22 cellular contexts compared by ENCODE assay signal in the genomic region with DNA sequence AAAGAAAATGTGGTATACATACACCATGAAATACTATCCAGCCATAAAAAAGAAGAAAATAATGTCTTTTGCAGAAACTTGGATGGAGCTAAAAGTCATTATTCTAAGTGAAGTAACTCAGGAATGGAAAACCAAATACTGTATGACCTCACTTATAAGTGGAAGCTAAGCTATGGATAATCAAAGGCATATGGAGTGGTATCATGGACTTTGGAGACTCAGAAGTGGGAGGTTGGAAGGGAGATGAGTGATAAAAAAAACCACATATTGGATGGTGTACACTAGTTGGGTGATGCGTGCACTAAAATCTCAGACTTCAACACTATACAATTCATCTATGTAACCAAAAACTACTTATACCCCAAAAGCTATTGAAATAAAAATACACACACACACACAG. TPM values are rescaled to one million over a fixed set of nuclear protein-coding genes. Genes with fewer than 3 reads are reported as not detected.
"Had no signal": no experiment of that assay in that cellular context is flagged by ENCODE, and none has a peak within 500 bp of the region (broad histone marks: within the 10 kb centered on the region; RNA-seq: fewer than 3 reads in every experiment).

No MANE protein-coding gene starts in this region.

- H3K9ac ChIP-seq: KMS-11, SK-N-SH had no signal

- H3K9me3 ChIP-seq: SK-N-SH had no signal

- H3K27ac ChIP-seq: HL-60, KMS-11, RWPE1 had no signal

- H3K4me2 ChIP-seq: KMS-11, SK-N-SH had no signal

- DNase-seq: Kasumi-1, MM.1S, NCI-H1092 treated with DMSO at 0.1 percent for 48 hours, NCI-H1436, NCI-H187, NCI-H2029, NCI-H2081 treated with DMSO at 0.1 percent for 48 hours, NCI-H2171, NCI-H226, NCI-H446, NCI-H510A, NCI-H524 treated with DMSO at 0.1 percent for 48 hours, NCI-H69, NCI-H774, SHP77, SK-N-SH, SW 1271 had no signal

RNA-seq across cellular contexts. Expression of a gene that starts 24.6 kb away (rescaled TPM):
- total RNA-seq: HT-29, SK-MEL-5 had no signal
